8 cellular contexts compared by ENCODE assay signal in genomic region chr10:22475857-22476600, GRCh38.
DNase-seq lines count a peak whose midpoint lies in the region; ATAC-seq and TF ChIP-seq lines count a peak whose summit lies in the region.

No MANE protein-coding gene starts in this region.

- H3K4me3 ChIP-seq in cardiac muscle cell, result peak overlapping the region; percentile 21
- peak overlapping the region; percentile 67 for H3K4me3 ChIP-seq in iPS-18a (ENCODE audit: low read length)

- peak overlapping the region; percentile 89 for H3K4me3 Mint-ChIP-seq in activated naive CD4-positive, alpha-beta T cell treated with anti-CD3 and anti-CD28 coated beads, Interleukin-2, amount 50 U/mL, for 24 hours

- no peak for TF ChIP-seq CTCF in cardiac muscle cell (IDR thresholded peaks at IDR 0.05; ENCODE audit: low read depth, low read length)

- peak overlapping the region; percentile 30 for H3K27ac Mint-ChIP-seq in activated naive CD4-positive, alpha-beta T cell treated with anti-CD3 and anti-CD28 coated beads, Interleukin-2, amount 50 U/mL, for 24 hours

- no peaks in the 10 kb centered on the region for H3K36me3 Mint-ChIP-seq in activated naive CD4-positive, alpha-beta T cell treated with anti-CD3 and anti-CD28 coated beads, Interleukin-2, amount 50 U/mL, for 24 hours

- no peak overlapping the region for H3K9ac ChIP-seq in iPS-18a (ENCODE audit: low read length)

- H3K27me3 Mint-ChIP-seq in activated naive CD4-positive, alpha-beta T cell treated with anti-CD3 and anti-CD28 coated beads, Interleukin-2, amount 50 U/mL, for 24 hours, result peaks cover 45% of the 10 kb centered on the region

- no peaks in the 10 kb centered on the region for H3K4me1 ChIP-seq in cardiac muscle cell (ENCODE audit: low read depth)
- peaks cover 4% of the 10 kb centered on the region for H3K4me1 ChIP-seq in iPS-18a (ENCODE audit: control insufficient read depth, low read depth, low read length)

- no peaks in the 10 kb centered on the region for H3K9me3 Mint-ChIP-seq in activated naive CD4-positive, alpha-beta T cell treated with anti-CD3 and anti-CD28 coated beads, Interleukin-2, amount 50 U/mL, for 24 hours

- intact Hi-C loops in cardiac septum (cut with DNase I), result loop anchor here (10.0 kb wide), 1 partner anchor 419 kb away; no protein-coding TSS in a partner anchor

- H3K27ac ChIP-seq in cardiac muscle cell (no peak overlapping the region), iPS-18a (ENCODE audit: low read length) (no peak overlapping the region)

- ATAC-seq in GM21576 (IDR thresholded peaks at IDR 0.05; ENCODE audit: unreplicated experiment) (no peak), HG03039 (IDR thresholded peaks at IDR 0.05; ENCODE audit: unreplicated experiment) (no peak)

- DNase-seq in cardiac muscle cell (ENCODE audit: low read depth in 1 of 2, low spot score in 1 of 2) (peak in 1 of 2 donors; percentile 47), cardiac septum (ENCODE audit: low spot score) (no peak), islet precursor cell (no peak)
- peak; percentile 5 to 17 for DNase-seq in stimulated activated CD4-positive, alpha-beta T cell treated with anti-CD3 and anti-CD28 coated beads, Interleukin-15, amount 100 ng/mL, for 48 hours (ENCODE audit: low read depth in 2 of 2)

- H3K36me3 ChIP-seq in cardiac muscle cell, result no peaks in the 10 kb centered on the region
- H3K36me3 ChIP-seq in iPS-18a (ENCODE audit: control insufficient read depth, low read depth, low read length), result no peaks in the 10 kb centered on the region

- H3K9me3 ChIP-seq in cardiac muscle cell (ENCODE audit: low read depth) (no peaks in the 10 kb centered on the region), iPS-18a (ENCODE audit: control insufficient read depth, low read depth, low read length) (no peaks in the 10 kb centered on the region)

- H3K4me1 Mint-ChIP-seq in activated naive CD4-positive, alpha-beta T cell treated with anti-CD3 and anti-CD28 coated beads, Interleukin-2, amount 50 U/mL, for 24 hours, result peaks cover 22% of the 10 kb centered on the region

- H3K27me3 ChIP-seq in cardiac muscle cell (peaks cover 97% of the 10 kb centered on the region), iPS-18a (ENCODE audit: control insufficient read depth, insufficient read depth, low read length) (peaks cover 96% of the 10 kb centered on the region)

Comparison
In these comparisons a context has a peak if more than half of its experiments do, and no peak if none do; other contexts are left out.
1. DNase-seq: peak in stimulated activated CD4-positive, alpha-beta T cell treated with anti-CD3 and anti-CD28 coated beads, Interleukin-15, amount 100 ng/mL, for 48 hours (2 of 2); none in cardiac septum (single experiment) and islet precursor cell (single experiment).